Comparison of ENCODE assay signal across 9 cellular contexts in genomic region chr2:45729753-45730512, GRCh38.
DNase-seq lines count a peak whose midpoint lies in the region; ATAC-seq, FAIRE-seq and TF ChIP-seq lines count a peak whose summit lies in the region.
"Had no signal": no experiment of that assay in that cellular context is flagged by ENCODE, and none has a peak within 500 bp of the region (broad histone marks: within the 10 kb centered on the region; RNA-seq: fewer than 3 reads in every experiment).

No MANE protein-coding gene starts in this region.

- 0 out of 22 replicates have a peak, but pooled peaks cover 0 to 6% (median 0%) of the 10 kb centered on the region in 11 experiments for H4K20me1 ChIP-seq in BLaER1 treated with 17β-estradiol and CSF1 and Interleukin-3, amounts not matched to agents 10 nM and 100 nM
- no peaks in the 10 kb centered on the region for H4K20me1 ChIP-seq in HepG2 (ENCODE audit: insufficient read depth, low read length)

- 63% methylated on average over 8 of the region's 8 CpGs for WGBS in HepG2 (ENCODE audit: low lambda C conversion rate)

- H3K4me1 ChIP-seq in BLaER1 treated with 17β-estradiol and CSF1 and Interleukin-3, amounts not matched to agents 10 nM and 100 nM, result peaks cover 92 to 100% (median 98%) of the 10 kb centered on the region in 10 experiments
- H3K4me1 ChIP-seq in HepG2 (ENCODE audit: insufficient read depth, low read length), result no peaks in the 10 kb centered on the region

- peak; percentile 92 for FAIRE-seq in HepG2 (lab: Jason Lieb, UNC)
- FAIRE-seq: endometrium had no signal

- no peak for TF ChIP-seq RAD21 in HepG2 (CRISPR knock-in tag; IDR thresholded peaks at IDR 0.05)

- TF ChIP-seq CTCF in HepG2 (CRISPR knock-in tag; IDR thresholded peaks at IDR 0.05), result peak; percentile 49

- H3K27me3 ChIP-seq in BLaER1 treated with 17β-estradiol and CSF1 and Interleukin-3, amounts not matched to agents 10 nM and 100 nM, result no peaks in the 10 kb centered on the region
- no peaks in the 10 kb centered on the region for H3K27me3 ChIP-seq in HepG2 (ENCODE audit: control insufficient read depth in 1 of 2, insufficient read depth in 2 of 2, low read length in 2 of 2)

- H3K4me3 ChIP-seq in BLaER1 treated with 17β-estradiol and CSF1 and Interleukin-3, amounts not matched to agents 10 nM and 100 nM, result peak overlapping the region; percentile 0 to 32 (median 16); a peak in 7 of 20 replicates
- H3K4me3 ChIP-seq in HepG2 (replicated peaks in 1 of 3; ENCODE audit: insufficient read depth in 1 of 3, low read depth in 2 of 3, low read length in 3 of 3), result no peak overlapping the region

- POLR2A ChIA-PET in HepG2 (lab: Yijun Ruan, JAX), result no interaction called here

- peaks cover 0 to 23% (median 0%) of the 10 kb centered on the region in 11 experiments; a peak in 4 of 22 replicates for H3K9me3 ChIP-seq in BLaER1 treated with 17β-estradiol and CSF1 and Interleukin-3, amounts not matched to agents 10 nM and 100 nM (replicated peaks in 1 of 11)
- H3K9me3 ChIP-seq in HepG2 (ENCODE audit: low read length), result no peaks in the 10 kb centered on the region

- ATAC-seq in GM19324 (IDR thresholded peaks at IDR 0.05; ENCODE audit: low FRiP score, unreplicated experiment), result peak; percentile 54
- ATAC-seq in HG03108 (IDR thresholded peaks at IDR 0.05; ENCODE audit: unreplicated experiment), result peak; percentile 51
- ATAC-seq in HepG2, result peak; percentile 95

- DNase-seq in SIG-M5 treated with dmso at 0.1 percent for 504 hours (lab: John Stamatoyannopoulos, UW; ENCODE audit: unreplicated experiment) (peak; percentile 88), HepG2 (ENCODE audit: low spot score) (peak; percentile 57), NCI-H510A treated with DMSO at 0.1 percent for 48 hours (lab: John Stamatoyannopoulos, UW) (no peak), nucleus accumbens (lab: John Stamatoyannopoulos, UW) (no peak), middle frontal gyrus (ENCODE audit: extremely low spot score, low spot score) (no peak)

- peak overlapping the region; percentile 75 to 93 (median 87) for H3K4me2 ChIP-seq in BLaER1 treated with 17β-estradiol and CSF1 and Interleukin-3, amounts not matched to agents 10 nM and 100 nM
- no peak overlapping the region for H3K4me2 ChIP-seq in HepG2 (ENCODE audit: low read depth, low read length)

- no TSS peak for BruUV-seq in HepG2 (replicated peaks; lab: Mats Ljungman, UMichigan)

- no peaks in the 10 kb centered on the region for H3K79me2 ChIP-seq in HepG2 (ENCODE audit: insufficient read depth, low read length)

- H3K9ac ChIP-seq in BLaER1 treated with 17β-estradiol and CSF1 and Interleukin-3, amounts not matched to agents 10 nM and 100 nM, result peak overlapping the region; percentile 61 to 83 (median 73); a peak in 21 of 22 replicates
- no peak overlapping the region for H3K9ac ChIP-seq in HepG2 (ENCODE audit: insufficient read depth, low read depth, low read length)

- TF ChIP-seq EP300 in HepG2 (IDR thresholded peaks at IDR 0.05; ENCODE audit: low read depth in 2 of 2, low read length in 2 of 2), result no peak
- no peak for TF ChIP-seq EP300 in HepG2 (CRISPR knock-in tag; IDR thresholded peaks at IDR 0.05; ENCODE audit: borderline replicate concordance)

- H3K36me3 ChIP-seq in BLaER1 treated with 17β-estradiol and CSF1 and Interleukin-3, amounts not matched to agents 10 nM and 100 nM, result peaks cover 0 to 17% (median 11%) of the 10 kb centered on the region in 11 experiments; a peak in 9 of 22 replicates
- H3K36me3 ChIP-seq in HepG2 (replicated peaks in 1 of 2; ENCODE audit: control insufficient read depth in 1 of 2, insufficient read depth in 2 of 2, low read length in 2 of 2), result no peaks in the 10 kb centered on the region

- no peak for TF ChIP-seq POLR2A in HepG2 (IDR thresholded peaks at IDR 0.05; ENCODE audit: insufficient read depth in 1 of 2, low read depth in 2 of 2, low read length in 2 of 2)

- in situ Hi-C loops in HepG2 (cut with HindIII; ENCODE audit: extremely low pct_ligation_motif_present, low pct_unique_long_range_greater_than_20kb), result no loop called here

- H2AFZ ChIP-seq in HepG2 (ENCODE audit: low read length), result no peak overlapping the region

- CTCF ChIA-PET in HepG2 (lab: Yijun Ruan, JAX; ENCODE audit: low intra/inter-chr PET ratio, low total read pairs), result interaction anchor here (0.9 kb wide), 1 partner anchor 86 kb away, joined by 4 read pairs; no protein-coding TSS in a partner anchor

- peak overlapping the region; percentile 63 to 96 (median 89) for H3K27ac ChIP-seq in BLaER1 treated with 17β-estradiol and CSF1 and Interleukin-3, amounts not matched to agents 10 nM and 100 nM
- no peak overlapping the region for H3K27ac ChIP-seq in HepG2 (ENCODE audit: extremely low read length, insufficient read depth, low read length)

- intact Hi-C loops in HepG2 (cut with micrococcal nuclease; ENCODE audit: unreplicated experiment), result loop anchor here (1.0 to 2.0 kb wide), 2 partner anchors 87 to 206 kb away; no protein-coding TSS in a partner anchor

TF ChIP-seq in HepG2, 621 proteins besides CTCF, POLR2A, EP300 and RAD21:
- TF ChIP-seq RFX3 (CRISPR knock-in tag; IDR thresholded peaks at IDR 0.05), result no peak
- TF ChIP-seq MYC (CRISPR knock-in tag; IDR thresholded peaks at IDR 0.05; ENCODE audit: borderline replicate concordance), result no peak
- TF ChIP-seq STAG1 (CRISPR knock-in tag; IDR thresholded peaks at IDR 0.05), result peak; percentile 41
- no peak for TF ChIP-seq ZNF407 (CRISPR knock-in tag; IDR thresholded peaks at IDR 0.05; ENCODE audit: not compliant biosample characterization)
- peak; percentile 47; the same call in 1 of the 2 replicates for TF ChIP-seq SMC3 (IDR thresholded peaks at IDR 0.05; ENCODE audit: low read length)
- TF ChIP-seq ZNF777 (CRISPR knock-in tag; IDR thresholded peaks at IDR 0.05), result no peak
- no peak for TF ChIP-seq CEBPG (CRISPR knock-in tag; IDR thresholded peaks at IDR 0.05)

Comparison
In these comparisons a context has a peak if more than half of its experiments do, and no peak if none do; other contexts are left out.
1. H3K4me3 ChIP-seq: peak in BLaER1 treated with 17β-estradiol and CSF1 and Interleukin-3, amounts not matched to agents 10 nM and 100 nM (10 of 10); none in HepG2 (0 of 3).
2. DNase-seq: peak in SIG-M5 treated with dmso at 0.1 percent for 504 hours (single experiment) and HepG2 (single experiment); none in NCI-H510A treated with DMSO at 0.1 percent for 48 hours (single experiment), nucleus accumbens (0 of 56) and middle frontal gyrus (single experiment).
3. Peak in every context shown above with its lines, with median percentiles within 50 percentile points of each other: ATAC-seq.